Comparison of ENCODE assay signal across 2 cellular contexts in the genomic region with DNA sequence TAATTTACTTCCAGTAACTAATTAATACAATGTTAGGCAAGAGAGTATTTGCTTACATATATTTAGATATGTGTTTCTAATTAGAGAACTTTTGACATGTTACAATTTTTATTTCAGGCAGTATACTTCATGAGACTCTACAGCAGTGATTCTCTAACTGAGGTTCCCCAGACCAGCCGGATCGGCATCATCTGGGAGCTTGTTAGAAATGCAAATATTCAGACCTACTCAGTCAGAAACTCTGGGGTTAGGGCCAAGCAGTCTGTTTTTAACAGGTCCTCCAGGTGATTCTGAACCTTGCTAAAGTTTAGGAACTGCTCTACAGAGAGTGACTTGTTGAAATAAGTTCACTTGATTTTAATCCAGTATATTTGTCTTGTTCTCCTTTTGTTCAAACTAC.
TF ChIP-seq lines count a peak whose summit lies in the region.

No MANE protein-coding gene starts in this region.

TF ChIP-seq in GM23338, 12 proteins besides CTCF, POLR2A, EP300 and RAD21 (continued from another document):
- TF ChIP-seq STAT1 (IDR thresholded peaks at IDR 0.05; ENCODE audit: unreplicated experiment) (no peak), ZNF114 (CRISPR knock-in tag; IDR thresholded peaks at IDR 0.05) (no peak)
TF ChIP-seq in GM23338: peak in this region for 0.

TF ChIP-seq in GM12878, 131 proteins besides CTCF, POLR2A, EP300 and RAD21 (continued from another document):
- TF ChIP-seq ZNF274 (IDR thresholded peaks at IDR 0.05; ENCODE audit: insufficient read depth, insufficient read length) (no peak), RFX5 (IDR thresholded peaks at IDR 0.05; ENCODE audit: low read depth, low read length) (no peak), DPF2 (IDR thresholded peaks at IDR 0.05) (no peak)
